Comparison of ENCODE assay signal across 26 cellular contexts in the genomic region with DNA sequence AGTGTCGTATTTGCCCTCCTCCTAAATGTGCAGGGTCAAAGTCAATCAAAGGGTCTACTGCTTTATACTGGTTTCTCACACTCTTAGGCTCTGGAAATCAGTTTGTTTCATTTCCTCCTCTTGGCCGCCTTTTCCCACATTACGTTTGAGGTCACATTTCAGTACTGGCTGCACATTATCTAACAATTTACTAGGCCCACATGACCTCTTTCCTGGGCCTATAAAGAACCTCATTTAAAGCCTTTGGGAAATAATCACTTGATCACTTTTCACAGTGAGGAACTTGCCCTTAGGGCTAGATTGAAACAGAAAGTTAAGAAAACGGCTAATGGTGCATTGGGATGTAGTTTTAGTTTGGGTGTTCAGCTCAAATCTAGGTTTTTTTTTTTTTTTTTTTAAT.
DNase-seq lines count a peak whose midpoint lies in the region; ATAC-seq and TF ChIP-seq lines count a peak whose summit lies in the region.
"Had no signal": no experiment of that assay in that cellular context is flagged by ENCODE, and none has a peak within 500 bp of the region (broad histone marks: within the 10 kb centered on the region; RNA-seq: fewer than 3 reads in every experiment).

No MANE protein-coding gene starts in this region.

- ATAC-seq in WTC11 (0 out of 2 replicates have a peak, but pooled peaks have one; percentile 22), GM18519 (IDR thresholded peaks at IDR 0.05; ENCODE audit: low FRiP score, unreplicated experiment) (no peak), GM21529 (IDR thresholded peaks at IDR 0.05; ENCODE audit: unreplicated experiment) (no peak), HG02759 (IDR thresholded peaks at IDR 0.05; ENCODE audit: unreplicated experiment) (no peak)
- ATAC-seq: A549; CD8-positive, alpha-beta T cell had no signal

- H3K9me3 Mint-ChIP-seq in WTC11, result no peaks in the 10 kb centered on the region

- peak; percentile 4 for DNase-seq in A172 (ENCODE audit: low spot score)
- peak; percentile 43 for DNase-seq in ELR (ENCODE audit: low read depth)
- DNase-seq in NAMALWA (ENCODE audit: low spot score), result peak; percentile 45
- DNase-seq in WTC11 (ENCODE audit: low spot score), result no peak
- DNase-seq in smooth muscle cell (lab: John Stamatoyannopoulos, UW; ENCODE audit: unreplicated experiment), result no peak
- DNase-seq: CD8-positive, alpha-beta T cell; DMS79 treated with DMSO at 0.1 percent for 48 hours; GOT3; KBM-7; NCI-H1092 treated with DMSO at 0.1 percent for 48 hours; NCI-H1436; NCI-H187; NCI-H2081 treated with DMSO at 0.1 percent for 48 hours; NCI-H524; NCI-H774; SIG-M5; SK-N-SH; SW 1271; T-helper 9 cell had no signal

- WGBS in smooth muscle cell (ENCODE audit: low lambda C conversion rate), result 83% methylated on average over 4 of the region's 4 CpGs

- no peaks in the 10 kb centered on the region for H3K27me3 ChIP-seq in smooth muscle cell (ENCODE audit: low read depth)

- no peaks in the 10 kb centered on the region for H3F3A ChIP-seq in smooth muscle cell (ENCODE audit: low read depth)

- no peak overlapping the region for H3K4me3 Mint-ChIP-seq in WTC11
- H3K4me3 Mint-ChIP-seq: B cell; CD8-positive, alpha-beta T cell; T-helper 1 cell treated with Interleukin-12 subunit alpha and Interleukin-12 subunit beta and Interleukin-4 antibody, amounts not matched to agents 30 μg/mL and 1 μg/mL, for 36 hours had no signal

- H3K36me3 ChIP-seq in smooth muscle cell (ENCODE audit: low read depth), result no peaks in the 10 kb centered on the region

- H3K79me2 ChIP-seq in smooth muscle cell (ENCODE audit: low read depth), result no peaks in the 10 kb centered on the region

- H3K4me1 ChIP-seq in smooth muscle cell (ENCODE audit: low read depth), result no peaks in the 10 kb centered on the region
- H3K4me1 ChIP-seq: A549 had no signal

- H3K9me3 ChIP-seq in smooth muscle cell (replicated peaks; ENCODE audit: low read depth), result no peaks in the 10 kb centered on the region
- H3K9me3 ChIP-seq: A549, SK-N-SH had no signal

- H3K27ac Mint-ChIP-seq in WTC11, result no peak overlapping the region
- H3K27ac Mint-ChIP-seq: B cell; CD8-positive, alpha-beta T cell; T-helper 1 cell treated with Interleukin-12 subunit alpha and Interleukin-12 subunit beta and Interleukin-4 antibody, amounts not matched to agents 30 μg/mL and 1 μg/mL, for 36 hours had no signal

- CTCF ChIA-PET in WTC11 (lab: Charles Lee), result no interaction called here

- POLR2A ChIA-PET in WTC11 (lab: Charles Lee), result no interaction called here

- H3K4me1 Mint-ChIP-seq in WTC11, result peaks cover 13% of the 10 kb centered on the region
- H3K4me1 Mint-ChIP-seq: B cell had no signal

- H3K4me2 ChIP-seq in smooth muscle cell, result no peak overlapping the region
- H3K4me2 ChIP-seq: A549, SK-N-SH had no signal

- H4K20me1 ChIP-seq in smooth muscle cell (ENCODE audit: low read depth), result no peaks in the 10 kb centered on the region

- no peak overlapping the region for H3K4me3 ChIP-seq in smooth muscle cell
- H3K4me3 ChIP-seq: A549 had no signal

- H3K9ac ChIP-seq in smooth muscle cell (ENCODE audit: low read depth), result no peak overlapping the region
- H3K9ac ChIP-seq: SK-N-SH had no signal

- H3K27ac ChIP-seq in smooth muscle cell (ENCODE audit: low read depth), result no peak overlapping the region
- H3K27ac ChIP-seq: A549, C4-2B had no signal

- no peaks in the 10 kb centered on the region for H3K27me3 Mint-ChIP-seq in WTC11 (ENCODE audit: low read depth)
- H3K27me3 Mint-ChIP-seq: B cell had no signal

- no peaks in the 10 kb centered on the region for H3K36me3 Mint-ChIP-seq in WTC11
- H3K36me3 Mint-ChIP-seq: CD8-positive, alpha-beta T cell had no signal

- no peak overlapping the region for H2AFZ ChIP-seq in smooth muscle cell (ENCODE audit: low read depth)

- TF ChIP-seq CTCF in WTC11 (IDR thresholded peaks at IDR 0.05), result no peak
- TF ChIP-seq CTCF in smooth muscle cell (IDR thresholded peaks at IDR 0.05; ENCODE audit: borderline replicate concordance, insufficient read depth, poor library complexity, severe bottlenecking), result no peak

TF ChIP-seq in WTC11, 78 proteins besides CTCF, POLR2A, EP300 and RAD21:
- TF ChIP-seq NFE2L1 (CRISPR knock-in tag; IDR thresholded peaks at IDR 0.05), result no peak

Comparison
In these comparisons a context has a peak if more than half of its experiments do, and no peak if none do; other contexts are left out.
1. DNase-seq: peak in A172 (single experiment), ELR (single experiment) and NAMALWA (single experiment); none in WTC11 (single experiment) and smooth muscle cell (single experiment).